Comparison of ENCODE assay signal across 1 cellular context in the genomic region with DNA sequence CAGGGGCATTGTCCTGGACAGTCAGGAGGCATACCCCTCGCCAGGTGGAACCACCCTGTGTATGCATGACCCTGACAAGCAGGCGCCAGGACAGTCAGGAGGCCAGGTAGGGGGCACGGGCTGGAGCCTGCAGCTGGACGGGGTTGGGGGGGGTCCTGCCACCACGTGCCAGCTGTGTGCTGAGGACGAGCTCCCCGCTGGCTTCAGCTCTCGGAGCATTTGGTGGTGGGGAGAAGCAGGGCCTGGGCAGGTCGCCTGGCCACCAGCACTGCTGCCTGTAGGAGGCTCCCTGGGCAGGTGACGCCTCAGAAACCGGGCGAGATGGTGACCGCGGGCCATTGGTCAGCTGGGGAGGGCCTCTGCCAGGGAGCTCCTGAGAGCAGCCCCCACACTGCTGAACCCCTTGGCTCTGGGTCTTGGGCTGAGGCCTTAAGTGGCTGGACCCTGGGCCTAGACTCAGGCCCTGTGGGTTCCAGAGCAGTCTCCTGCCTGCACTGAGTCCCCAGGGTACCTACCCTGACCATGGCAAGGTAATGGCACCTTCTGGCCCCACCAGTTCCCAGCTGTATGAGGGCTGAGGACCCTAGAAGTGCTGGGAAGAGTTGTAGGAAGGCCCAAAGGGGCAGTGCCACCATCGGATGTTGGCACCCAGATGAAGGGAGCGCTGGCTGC.
TF ChIP-seq lines count a peak whose summit lies in the region.

No MANE protein-coding gene starts in this region.

TF ChIP-seq in HepG2, 621 proteins besides CTCF, POLR2A, EP300 and RAD21 (continued from another document and continues in another):
- TF ChIP-seq ZBTB8A (CRISPR knock-in tag; IDR thresholded peaks at IDR 0.05; ENCODE audit: borderline replicate concordance, low read depth) = 0 out of 2 replicates have a peak, but pooled peaks have one; percentile 42
- TF ChIP-seq, protein P1, sequence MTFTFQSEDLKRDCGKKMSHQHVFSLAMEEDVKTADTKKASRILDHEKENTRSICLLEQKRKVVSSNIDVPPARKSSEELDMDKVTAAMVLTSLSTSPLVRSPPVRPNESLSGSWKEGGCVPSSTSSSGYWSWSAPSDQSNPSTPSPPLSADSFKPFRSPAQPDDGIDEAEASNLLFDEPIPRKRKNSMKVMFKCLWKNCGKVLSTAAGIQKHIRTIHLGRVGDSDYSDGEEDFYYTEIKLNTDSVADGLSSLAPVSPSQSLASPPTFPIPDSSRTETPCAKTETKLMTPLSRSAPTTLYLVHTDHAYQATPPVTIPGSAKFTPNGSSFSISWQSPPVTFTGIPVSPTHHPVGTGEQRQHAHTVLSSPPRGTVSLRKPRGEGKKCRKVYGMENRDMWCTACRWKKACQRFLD (CRISPR knock-in tag; IDR thresholded peaks at IDR 0.05; ENCODE audit: borderline replicate concordance) = peak; percentile 62; the same call in 1 of the 2 replicates
- TF ChIP-seq ZNF772 (CRISPR knock-in tag; IDR thresholded peaks at IDR 0.05) = no peak
- TF ChIP-seq, protein P2, sequence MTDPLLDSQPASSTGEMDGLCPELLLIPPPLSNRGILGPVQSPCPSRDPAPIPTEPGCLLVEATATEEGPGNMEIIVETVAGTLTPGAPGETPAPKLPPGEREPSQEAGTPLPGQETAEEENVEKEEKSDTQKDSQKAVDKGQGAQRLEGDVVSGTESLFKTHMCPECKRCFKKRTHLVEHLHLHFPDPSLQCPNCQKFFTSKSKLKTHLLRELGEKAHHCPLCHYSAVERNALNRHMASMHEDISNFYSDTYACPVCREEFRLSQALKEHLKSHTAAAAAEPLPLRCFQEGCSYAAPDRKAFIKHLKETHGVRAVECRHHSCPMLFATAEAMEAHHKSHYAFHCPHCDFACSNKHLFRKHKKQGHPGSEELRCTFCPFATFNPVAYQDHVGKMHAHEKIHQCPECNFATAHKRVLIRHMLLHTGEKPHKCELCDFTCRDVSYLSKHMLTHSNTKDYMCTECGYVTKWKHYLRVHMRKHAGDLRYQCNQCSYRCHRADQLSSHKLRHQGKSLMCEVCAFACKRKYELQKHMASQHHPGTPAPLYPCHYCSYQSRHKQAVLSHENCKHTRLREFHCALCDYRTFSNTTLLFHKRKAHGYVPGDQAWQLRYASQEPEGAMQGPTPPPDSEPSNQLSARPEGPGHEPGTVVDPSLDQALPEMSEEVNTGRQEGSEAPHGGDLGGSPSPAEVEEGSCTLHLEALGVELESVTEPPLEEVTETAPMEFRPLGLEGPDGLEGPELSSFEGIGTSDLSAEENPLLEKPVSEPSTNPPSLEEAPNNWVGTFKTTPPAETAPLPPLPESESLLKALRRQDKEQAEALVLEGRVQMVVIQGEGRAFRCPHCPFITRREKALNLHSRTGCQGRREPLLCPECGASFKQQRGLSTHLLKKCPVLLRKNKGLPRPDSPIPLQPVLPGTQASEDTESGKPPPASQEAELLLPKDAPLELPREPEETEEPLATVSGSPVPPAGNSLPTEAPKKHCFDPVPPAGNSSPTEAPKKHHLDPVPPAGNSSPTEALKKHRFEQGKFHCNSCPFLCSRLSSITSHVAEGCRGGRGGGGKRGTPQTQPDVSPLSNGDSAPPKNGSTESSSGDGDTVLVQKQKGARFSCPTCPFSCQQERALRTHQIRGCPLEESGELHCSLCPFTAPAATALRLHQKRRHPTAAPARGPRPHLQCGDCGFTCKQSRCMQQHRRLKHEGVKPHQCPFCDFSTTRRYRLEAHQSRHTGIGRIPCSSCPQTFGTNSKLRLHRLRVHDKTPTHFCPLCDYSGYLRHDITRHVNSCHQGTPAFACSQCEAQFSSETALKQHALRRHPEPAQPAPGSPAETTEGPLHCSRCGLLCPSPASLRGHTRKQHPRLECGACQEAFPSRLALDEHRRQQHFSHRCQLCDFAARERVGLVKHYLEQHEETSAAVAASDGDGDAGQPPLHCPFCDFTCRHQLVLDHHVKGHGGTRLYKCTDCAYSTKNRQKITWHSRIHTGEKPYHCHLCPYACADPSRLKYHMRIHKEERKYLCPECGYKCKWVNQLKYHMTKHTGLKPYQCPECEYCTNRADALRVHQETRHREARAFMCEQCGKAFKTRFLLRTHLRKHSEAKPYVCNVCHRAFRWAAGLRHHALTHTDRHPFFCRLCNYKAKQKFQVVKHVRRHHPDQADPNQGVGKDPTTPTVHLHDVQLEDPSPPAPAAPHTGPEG (CRISPR knock-in tag; IDR thresholded peaks at IDR 0.05) = peak; percentile 77; the same call in 1 of the 2 replicates
- TF ChIP-seq ZNF354B (CRISPR knock-in tag; IDR thresholded peaks at IDR 0.05) = peak; percentile 86; the same call in 1 of the 2 replicates
- TF ChIP-seq POLR2AphosphoS2 (IDR thresholded peaks at IDR 0.05; ENCODE audit: low read depth, low read length) = no peak; the same call in 1 of the 2 replicates
- peak; percentile 94 for TF ChIP-seq MED8 (CRISPR knock-in tag; IDR thresholded peaks at IDR 0.05; ENCODE audit: insufficient replicate concordance)
- peak; percentile 24 for TF ChIP-seq ZFY (CRISPR knock-in tag; IDR thresholded peaks at IDR 0.05)
- no peak for TF ChIP-seq ETV6 (CRISPR knock-in tag; conservative IDR thresholded peaks at IDR 0.05)
- peak; percentile 45; the same call in 1 of the 2 replicates for TF ChIP-seq ZNF180 (CRISPR knock-in tag; IDR thresholded peaks at IDR 0.05; ENCODE audit: borderline replicate concordance, low read depth)
- no peak for TF ChIP-seq FOXA1 (IDR thresholded peaks at IDR 0.05)
- TF ChIP-seq FOXA1 (CRISPR knock-in tag; IDR thresholded peaks at IDR 0.05) = 0 out of 2 replicates have a peak, but pooled peaks have one; percentile 9
- TF ChIP-seq ATF7 (IDR thresholded peaks at IDR 0.05) = no peak
- TF ChIP-seq ATF7 (CRISPR knock-in tag; IDR thresholded peaks at IDR 0.05) = no peak
- TF ChIP-seq, protein P3, sequence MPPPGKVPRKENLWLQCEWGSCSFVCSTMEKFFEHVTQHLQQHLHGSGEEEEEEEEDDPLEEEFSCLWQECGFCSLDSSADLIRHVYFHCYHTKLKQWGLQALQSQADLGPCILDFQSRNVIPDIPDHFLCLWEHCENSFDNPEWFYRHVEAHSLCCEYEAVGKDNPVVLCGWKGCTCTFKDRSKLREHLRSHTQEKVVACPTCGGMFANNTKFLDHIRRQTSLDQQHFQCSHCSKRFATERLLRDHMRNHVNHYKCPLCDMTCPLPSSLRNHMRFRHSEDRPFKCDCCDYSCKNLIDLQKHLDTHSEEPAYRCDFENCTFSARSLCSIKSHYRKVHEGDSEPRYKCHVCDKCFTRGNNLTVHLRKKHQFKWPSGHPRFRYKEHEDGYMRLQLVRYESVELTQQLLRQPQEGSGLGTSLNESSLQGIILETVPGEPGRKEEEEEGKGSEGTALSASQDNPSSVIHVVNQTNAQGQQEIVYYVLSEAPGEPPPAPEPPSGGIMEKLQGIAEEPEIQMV (CRISPR knock-in tag; IDR thresholded peaks at IDR 0.05; ENCODE audit: low read depth) = 0 out of 2 replicates have a peak, but pooled peaks have one; percentile 43
- TF ChIP-seq GTF2F1 (IDR thresholded peaks at IDR 0.05; ENCODE audit: low read length) = no peak
- TF ChIP-seq, protein P4, sequence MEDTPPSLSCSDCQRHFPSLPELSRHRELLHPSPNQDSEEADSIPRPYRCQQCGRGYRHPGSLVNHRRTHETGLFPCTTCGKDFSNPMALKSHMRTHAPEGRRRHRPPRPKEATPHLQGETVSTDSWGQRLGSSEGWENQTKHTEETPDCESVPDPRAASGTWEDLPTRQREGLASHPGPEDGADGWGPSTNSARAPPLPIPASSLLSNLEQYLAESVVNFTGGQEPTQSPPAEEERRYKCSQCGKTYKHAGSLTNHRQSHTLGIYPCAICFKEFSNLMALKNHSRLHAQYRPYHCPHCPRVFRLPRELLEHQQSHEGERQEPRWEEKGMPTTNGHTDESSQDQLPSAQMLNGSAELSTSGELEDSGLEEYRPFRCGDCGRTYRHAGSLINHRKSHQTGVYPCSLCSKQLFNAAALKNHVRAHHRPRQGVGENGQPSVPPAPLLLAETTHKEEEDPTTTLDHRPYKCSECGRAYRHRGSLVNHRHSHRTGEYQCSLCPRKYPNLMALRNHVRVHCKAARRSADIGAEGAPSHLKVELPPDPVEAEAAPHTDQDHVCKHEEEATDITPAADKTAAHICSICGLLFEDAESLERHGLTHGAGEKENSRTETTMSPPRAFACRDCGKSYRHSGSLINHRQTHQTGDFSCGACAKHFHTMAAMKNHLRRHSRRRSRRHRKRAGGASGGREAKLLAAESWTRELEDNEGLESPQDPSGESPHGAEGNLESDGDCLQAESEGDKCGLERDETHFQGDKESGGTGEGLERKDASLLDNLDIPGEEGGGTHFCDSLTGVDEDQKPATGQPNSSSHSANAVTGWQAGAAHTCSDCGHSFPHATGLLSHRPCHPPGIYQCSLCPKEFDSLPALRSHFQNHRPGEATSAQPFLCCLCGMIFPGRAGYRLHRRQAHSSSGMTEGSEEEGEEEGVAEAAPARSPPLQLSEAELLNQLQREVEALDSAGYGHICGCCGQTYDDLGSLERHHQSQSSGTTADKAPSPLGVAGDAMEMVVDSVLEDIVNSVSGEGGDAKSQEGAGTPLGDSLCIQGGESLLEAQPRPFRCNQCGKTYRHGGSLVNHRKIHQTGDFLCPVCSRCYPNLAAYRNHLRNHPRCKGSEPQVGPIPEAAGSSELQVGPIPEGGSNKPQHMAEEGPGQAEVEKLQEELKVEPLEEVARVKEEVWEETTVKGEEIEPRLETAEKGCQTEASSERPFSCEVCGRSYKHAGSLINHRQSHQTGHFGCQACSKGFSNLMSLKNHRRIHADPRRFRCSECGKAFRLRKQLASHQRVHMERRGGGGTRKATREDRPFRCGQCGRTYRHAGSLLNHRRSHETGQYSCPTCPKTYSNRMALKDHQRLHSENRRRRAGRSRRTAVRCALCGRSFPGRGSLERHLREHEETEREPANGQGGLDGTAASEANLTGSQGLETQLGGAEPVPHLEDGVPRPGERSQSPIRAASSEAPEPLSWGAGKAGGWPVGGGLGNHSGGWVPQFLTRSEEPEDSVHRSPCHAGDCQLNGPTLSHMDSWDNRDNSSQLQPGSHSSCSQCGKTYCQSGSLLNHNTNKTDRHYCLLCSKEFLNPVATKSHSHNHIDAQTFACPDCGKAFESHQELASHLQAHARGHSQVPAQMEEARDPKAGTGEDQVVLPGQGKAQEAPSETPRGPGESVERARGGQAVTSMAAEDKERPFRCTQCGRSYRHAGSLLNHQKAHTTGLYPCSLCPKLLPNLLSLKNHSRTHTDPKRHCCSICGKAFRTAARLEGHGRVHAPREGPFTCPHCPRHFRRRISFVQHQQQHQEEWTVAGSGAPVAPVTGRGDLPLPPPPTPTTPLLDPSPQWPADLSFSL (CRISPR knock-in tag; IDR thresholded peaks at IDR 0.05) = 0 out of 2 replicates have a peak, but pooled peaks have one; percentile 28
- TF ChIP-seq MED1 (CRISPR knock-in tag; IDR thresholded peaks at IDR 0.05) = peak; percentile 10; the same call in 1 of the 2 replicates
- TF ChIP-seq, protein P5, sequence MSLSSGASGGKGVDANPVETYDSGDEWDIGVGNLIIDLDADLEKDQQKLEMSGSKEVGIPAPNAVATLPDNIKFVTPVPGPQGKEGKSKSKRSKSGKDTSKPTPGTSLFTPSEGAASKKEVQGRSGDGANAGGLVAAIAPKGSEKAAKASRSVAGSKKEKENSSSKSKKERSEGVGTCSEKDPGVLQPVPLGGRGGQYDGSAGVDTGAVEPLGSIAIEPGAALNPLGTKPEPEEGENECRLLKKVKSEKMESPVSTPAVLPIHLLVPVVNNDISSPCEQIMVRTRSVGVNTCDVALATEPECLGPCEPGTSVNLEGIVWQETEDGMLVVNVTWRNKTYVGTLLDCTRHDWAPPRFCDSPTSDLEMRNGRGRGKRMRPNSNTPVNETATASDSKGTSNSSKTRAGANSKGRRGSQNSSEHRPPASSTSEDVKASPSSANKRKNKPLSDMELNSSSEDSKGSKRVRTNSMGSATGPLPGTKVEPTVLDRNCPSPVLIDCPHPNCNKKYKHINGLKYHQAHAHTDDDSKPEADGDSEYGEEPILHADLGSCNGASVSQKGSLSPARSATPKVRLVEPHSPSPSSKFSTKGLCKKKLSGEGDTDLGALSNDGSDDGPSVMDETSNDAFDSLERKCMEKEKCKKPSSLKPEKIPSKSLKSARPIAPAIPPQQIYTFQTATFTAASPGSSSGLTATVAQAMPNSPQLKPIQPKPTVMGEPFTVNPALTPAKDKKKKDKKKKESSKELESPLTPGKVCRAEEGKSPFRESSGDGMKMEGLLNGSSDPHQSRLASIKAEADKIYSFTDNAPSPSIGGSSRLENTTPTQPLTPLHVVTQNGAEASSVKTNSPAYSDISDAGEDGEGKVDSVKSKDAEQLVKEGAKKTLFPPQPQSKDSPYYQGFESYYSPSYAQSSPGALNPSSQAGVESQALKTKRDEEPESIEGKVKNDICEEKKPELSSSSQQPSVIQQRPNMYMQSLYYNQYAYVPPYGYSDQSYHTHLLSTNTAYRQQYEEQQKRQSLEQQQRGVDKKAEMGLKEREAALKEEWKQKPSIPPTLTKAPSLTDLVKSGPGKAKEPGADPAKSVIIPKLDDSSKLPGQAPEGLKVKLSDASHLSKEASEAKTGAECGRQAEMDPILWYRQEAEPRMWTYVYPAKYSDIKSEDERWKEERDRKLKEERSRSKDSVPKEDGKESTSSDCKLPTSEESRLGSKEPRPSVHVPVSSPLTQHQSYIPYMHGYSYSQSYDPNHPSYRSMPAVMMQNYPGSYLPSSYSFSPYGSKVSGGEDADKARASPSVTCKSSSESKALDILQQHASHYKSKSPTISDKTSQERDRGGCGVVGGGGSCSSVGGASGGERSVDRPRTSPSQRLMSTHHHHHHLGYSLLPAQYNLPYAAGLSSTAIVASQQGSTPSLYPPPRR (CRISPR knock-in tag; IDR thresholded peaks at IDR 0.05; ENCODE audit: borderline replicate concordance) = peak; percentile 46; the same call in 1 of the 2 replicates
- TF ChIP-seq ZNF780A (CRISPR knock-in tag; IDR thresholded peaks at IDR 0.05) = no peak
- TF ChIP-seq, protein P6, sequence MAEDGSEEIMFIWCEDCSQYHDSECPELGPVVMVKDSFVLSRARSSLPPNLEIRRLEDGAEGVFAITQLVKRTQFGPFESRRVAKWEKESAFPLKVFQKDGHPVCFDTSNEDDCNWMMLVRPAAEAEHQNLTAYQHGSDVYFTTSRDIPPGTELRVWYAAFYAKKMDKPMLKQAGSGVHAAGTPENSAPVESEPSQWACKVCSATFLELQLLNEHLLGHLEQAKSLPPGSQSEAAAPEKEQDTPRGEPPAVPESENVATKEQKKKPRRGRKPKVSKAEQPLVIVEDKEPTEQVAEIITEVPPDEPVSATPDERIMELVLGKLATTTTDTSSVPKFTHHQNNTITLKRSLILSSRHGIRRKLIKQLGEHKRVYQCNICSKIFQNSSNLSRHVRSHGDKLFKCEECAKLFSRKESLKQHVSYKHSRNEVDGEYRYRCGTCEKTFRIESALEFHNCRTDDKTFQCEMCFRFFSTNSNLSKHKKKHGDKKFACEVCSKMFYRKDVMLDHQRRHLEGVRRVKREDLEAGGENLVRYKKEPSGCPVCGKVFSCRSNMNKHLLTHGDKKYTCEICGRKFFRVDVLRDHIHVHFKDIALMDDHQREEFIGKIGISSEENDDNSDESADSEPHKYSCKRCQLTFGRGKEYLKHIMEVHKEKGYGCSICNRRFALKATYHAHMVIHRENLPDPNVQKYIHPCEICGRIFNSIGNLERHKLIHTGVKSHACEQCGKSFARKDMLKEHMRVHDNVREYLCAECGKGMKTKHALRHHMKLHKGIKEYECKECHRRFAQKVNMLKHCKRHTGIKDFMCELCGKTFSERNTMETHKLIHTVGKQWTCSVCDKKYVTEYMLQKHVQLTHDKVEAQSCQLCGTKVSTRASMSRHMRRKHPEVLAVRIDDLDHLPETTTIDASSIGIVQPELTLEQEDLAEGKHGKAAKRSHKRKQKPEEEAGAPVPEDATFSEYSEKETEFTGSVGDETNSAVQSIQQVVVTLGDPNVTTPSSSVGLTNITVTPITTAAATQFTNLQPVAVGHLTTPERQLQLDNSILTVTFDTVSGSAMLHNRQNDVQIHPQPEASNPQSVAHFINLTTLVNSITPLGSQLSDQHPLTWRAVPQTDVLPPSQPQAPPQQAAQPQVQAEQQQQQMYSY (CRISPR knock-in tag; IDR thresholded peaks at IDR 0.05) = peak; percentile 58; the same call in 1 of the 2 replicates
- TF ChIP-seq ZNF383 (CRISPR knock-in tag; IDR thresholded peaks at IDR 0.05; ENCODE audit: borderline replicate concordance) = no peak
- TF ChIP-seq, protein P7, sequence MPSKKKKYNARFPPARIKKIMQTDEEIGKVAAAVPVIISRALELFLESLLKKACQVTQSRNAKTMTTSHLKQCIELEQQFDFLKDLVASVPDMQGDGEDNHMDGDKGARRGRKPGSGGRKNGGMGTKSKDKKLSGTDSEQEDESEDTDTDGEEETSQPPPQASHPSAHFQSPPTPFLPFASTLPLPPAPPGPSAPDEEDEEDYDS (CRISPR knock-in tag; IDR thresholded peaks at IDR 0.05) = no peak
